7 cellular contexts compared by ENCODE assay signal in genomic region chr4:186204103-186204559, GRCh38. TPM values are rescaled to one million over a fixed set of nuclear protein-coding genes. Genes with fewer than 3 reads are reported as not detected.
DNase-seq lines count a peak whose midpoint lies in the region; ATAC-seq and TF ChIP-seq lines count a peak whose summit lies in the region.

No MANE protein-coding gene starts in this region.

- H3K4me3 ChIP-seq in skeletal muscle tissue (ENCODE audit: low read length in 3 of 3) (peak overlapping the region; percentile 23 to 53 (median 24)), tibial nerve (peak overlapping the region in 2 of 4 donors; percentile 9 to 43)

- H3K4me1 Mint-ChIP-seq in dendritic cell treated with granulocyte-macrophage colony-stimulating factor and Interleukin-4, amounts not matched to agents 40 ng/mL and 50 ng/mL, for 4 days (ENCODE audit: low read depth): peaks cover 8% of the 10 kb centered on the region
- H3K4me1 Mint-ChIP-seq in Calu3 (ENCODE audit: low read depth, unreplicated experiment): peaks cover 7% of the 10 kb centered on the region

- H3K9ac ChIP-seq in skeletal muscle tissue (ENCODE audit: low read depth in 1 of 3, low read length in 3 of 3): no peak overlapping the region

- peaks cover 19% of the 10 kb centered on the region for H3K9me3 Mint-ChIP-seq in dendritic cell treated with granulocyte-macrophage colony-stimulating factor and Interleukin-4, amounts not matched to agents 40 ng/mL and 50 ng/mL, for 4 days
- H3K9me3 Mint-ChIP-seq in Calu3 (ENCODE audit: low read depth, unreplicated experiment): peaks cover 3% of the 10 kb centered on the region

- H3K27me3 ChIP-seq in skeletal muscle tissue (ENCODE audit: control insufficient read depth in 3 of 3, insufficient read depth in 3 of 3, low read length in 3 of 3) (no peaks in the 10 kb centered on the region), tibial nerve (no peaks in the 10 kb centered on the region)

- no TSS peak for BruUV-seq in Calu3 (replicated peaks; lab: Mats Ljungman, UMichigan)

- H3K36me3 ChIP-seq in skeletal muscle tissue (ENCODE audit: control insufficient read depth in 3 of 3, insufficient read depth in 3 of 3, low read length in 3 of 3) (peaks cover 0 to 11% (median 11%) of the 10 kb centered on the region in 3 donors), tibial nerve (peaks cover 0 to 32% (median 0%) of the 10 kb centered on the region in 3 donors)

- peak overlapping the region; percentile 44 for H3K4me3 Mint-ChIP-seq in dendritic cell treated with granulocyte-macrophage colony-stimulating factor and Interleukin-4, amounts not matched to agents 40 ng/mL and 50 ng/mL, for 4 days
- no peak overlapping the region for H3K4me3 Mint-ChIP-seq in Calu3 (ENCODE audit: low read depth, unreplicated experiment)

- peaks cover 15% of the 10 kb centered on the region for H3K36me3 Mint-ChIP-seq in dendritic cell treated with granulocyte-macrophage colony-stimulating factor and Interleukin-4, amounts not matched to agents 40 ng/mL and 50 ng/mL, for 4 days (ENCODE audit: low read depth)
- H3K36me3 Mint-ChIP-seq in Calu3 (ENCODE audit: insufficient read depth, unreplicated experiment): peaks cover 12% of the 10 kb centered on the region

- H3K9me3 ChIP-seq in skeletal muscle tissue (ENCODE audit: control insufficient read depth in 3 of 3, low read length in 3 of 3) (peaks cover 0 to 2% (median 0%) of the 10 kb centered on the region in 3 donors), tibial nerve (no peaks in the 10 kb centered on the region)

- H3K27ac ChIP-seq in skeletal muscle tissue (ENCODE audit: low read depth, low read length) (no peak overlapping the region), tibial nerve (peak overlapping the region in 2 of 4 donors; percentile 68 to 83)

- DNase-seq in NCI-H345 treated with DMSO at 0.1 percent for 48 hours (lab: John Stamatoyannopoulos, UW; ENCODE audit: unreplicated experiment): peak; percentile 65
- no peak for DNase-seq in COLO668 (lab: John Stamatoyannopoulos, UW; ENCODE audit: unreplicated experiment)
- no peak for DNase-seq in tibial nerve (ENCODE audit: low spot score in 2 of 2)
- DNase-seq in Calu3: no peak

- TF ChIP-seq POLR2A in tibial nerve (IDR thresholded peaks at IDR 0.05): no peak

- 59 to 85% methylated on average over 44 to 45 of the region's 45 CpGs for WGBS in tibial nerve, 2 donors

- intact Hi-C loops in dendritic cell treated with granulocyte-macrophage colony-stimulating factor and Interleukin-4, amounts not matched to agents 40 ng/mL and 50 ng/mL, for 4 days (cut with micrococcal nuclease): no loop called here
- intact Hi-C loops in Calu3 (cut with micrococcal nuclease; ENCODE audit: unreplicated experiment): loop anchor here (5.0 to 10.0 kb wide), 2 partner anchors 61 to 137 kb away; partner anchors contain the start of genes F11 and TLR3

- TF ChIP-seq EP300 in tibial nerve (IDR thresholded peaks at IDR 0.05): no peak

- peak; percentile 63 for ATAC-seq in GM19372 (IDR thresholded peaks at IDR 0.05; ENCODE audit: low read depth, unreplicated experiment)

- no peaks in the 10 kb centered on the region for H3K4me1 ChIP-seq in skeletal muscle tissue (ENCODE audit: control insufficient read depth in 3 of 3, insufficient read depth in 3 of 3, low read length in 3 of 3)
- H3K4me1 ChIP-seq in tibial nerve: peaks cover 0 to 28% (median 3%) of the 10 kb centered on the region in 4 donors

- H3K27ac Mint-ChIP-seq in dendritic cell treated with granulocyte-macrophage colony-stimulating factor and Interleukin-4, amounts not matched to agents 40 ng/mL and 50 ng/mL, for 4 days: no peak overlapping the region
- H3K27ac Mint-ChIP-seq in Calu3 (ENCODE audit: unreplicated experiment): no peak overlapping the region

- TF ChIP-seq CTCF in tibial nerve (IDR thresholded peaks at IDR 0.05): no peak
- no peak for TF ChIP-seq CTCF in Calu3 (IDR thresholded peaks at IDR 0.05; ENCODE audit: unreplicated experiment)

- CTCF ChIA-PET in Calu3 (lab: Charles Lee): no interaction called here

- H3K27me3 Mint-ChIP-seq in dendritic cell treated with granulocyte-macrophage colony-stimulating factor and Interleukin-4, amounts not matched to agents 40 ng/mL and 50 ng/mL, for 4 days: no peaks in the 10 kb centered on the region
- H3K27me3 Mint-ChIP-seq in Calu3 (ENCODE audit: unreplicated experiment): no peaks in the 10 kb centered on the region

RNA-seq across cellular contexts. Expression of gene CYP4V2, which starts 12.8 kb away (rescaled TPM):
- total RNA-seq in skeletal muscle tissue (5.7 TPM), tibial nerve (10 to 100 TPM; 36.3 to 56.6 (median 47.7) TPM), Calu3 (2022) (43.3 and 43.8 TPM in 2 replicates)

RNA-seq across cellular contexts. Expression of gene KLKB1, which starts 23.2 kb away (rescaled TPM):
- total RNA-seq in skeletal muscle tissue: 0.52 TPM
- total RNA-seq in tibial nerve: 1 to 10 TPM in 3 of 4 donors, under 1 TPM in 1; 0.98 to 3.7 (median 1.3) TPM
- 2.6 and 2.9 TPM in 2 replicates for total RNA-seq in Calu3 (2022)
